In genomic region chr7:45246339-45246738, GRCh38 we compare ENCODE assay signal across 26 cellular contexts.
"Had no signal": no experiment of that assay in that cellular context is flagged by ENCODE, and none has a peak within 500 bp of the region (broad histone marks: within the 10 kb centered on the region; RNA-seq: fewer than 3 reads in every experiment).

No MANE protein-coding gene starts in this region.

- H3K9me3 Mint-ChIP-seq: stimulated activated naive CD8-positive, alpha-beta T cell treated with anti-CD3 and anti-CD28 coated beads, Interleukin-15, Interleukin-2, amounts not matched to agents 100 ng/mL and 50 ng/mL, for 24 hours had no signal

- DNase-seq: naive thymus-derived CD4-positive, alpha-beta T cell; natural killer cell; occipital lobe; ovary; retina; right cardiac atrium; right lobe of liver; sigmoid colon; small intestine; stimulated activated CD4-positive, alpha-beta T cell treated with anti-CD3 and anti-CD28 coated beads, Interleukin-15, amount 100 ng/mL, for 24 hours; stimulated activated CD4-positive, alpha-beta T cell treated with anti-CD3 and anti-CD28 coated beads, Interleukin-4, amount 100 ng/mL, for 1 hour; stimulated activated CD4-positive, alpha-beta T cell treated with anti-CD3 and anti-CD28 coated beads, Interleukin-4, amount 100 ng/mL, for 4 hours; stimulated activated CD8-positive, alpha-beta memory T cell treated with anti-CD3 and anti-CD28 coated beads, Interleukin-4, amount 100 ng/mL, for 48 hours; stimulated activated naive CD4-positive, alpha-beta T cell; stomach; thyroid gland; trophoblast cell; upper lobe of left lung had no signal

- ATAC-seq: naive thymus-derived CD4-positive, alpha-beta T cell; natural killer cell; right cardiac atrium; stimulated activated memory B cell treated with anti-CD40 and anti-IgM and Interleukin-4, amounts not matched to agents 10 μg/mL and 1 μg/mL and 100 μg/mL, for 72 hours had no signal

- H3K27me3 ChIP-seq: ovary, right lobe of liver, thyroid gland, tibial nerve, upper lobe of left lung, vagina had no signal

- H3K4me1 Mint-ChIP-seq: natural killer cell, nephron had no signal

- FAIRE-seq: small intestine had no signal

- H3K4me1 ChIP-seq: neural progenitor cell, prostate gland, right lobe of liver, sigmoid colon, stomach, thyroid gland, tibial nerve, vagina had no signal

- H3K36me3 ChIP-seq: neural progenitor cell, ovary, prostate gland, right lobe of liver, sigmoid colon, stomach, thoracic aorta, thyroid gland, tibial nerve, upper lobe of left lung, vagina had no signal

- H3K27ac ChIP-seq: neural progenitor cell, ovary, prostate gland, right lobe of liver, sigmoid colon, stomach, thoracic aorta, thyroid gland, tibial nerve, vagina had no signal

- H3K9me3 ChIP-seq: ovary, prostate gland, right lobe of liver, thoracic aorta, thyroid gland, upper lobe of left lung, vagina had no signal

- H3K27ac Mint-ChIP-seq: naive thymus-derived CD4-positive, alpha-beta T cell; natural killer cell; nephron; neural progenitor cell; stimulated activated memory B cell treated with anti-CD40 and anti-IgM and Interleukin-4, amounts not matched to agents 10 μg/mL and 1 μg/mL and 100 μg/mL, for 72 hours; stimulated activated naive CD8-positive, alpha-beta T cell treated with anti-CD3 and anti-CD28 coated beads, Interleukin-15, Interleukin-2, amounts not matched to agents 100 ng/mL and 50 ng/mL, for 24 hours had no signal

- H3K9ac ChIP-seq: neural progenitor cell had no signal

- H3K4me3 Mint-ChIP-seq: naive thymus-derived CD4-positive, alpha-beta T cell; natural killer cell; nephron; neural progenitor cell; stimulated activated memory B cell treated with anti-CD40 and anti-IgM and Interleukin-4, amounts not matched to agents 10 μg/mL and 1 μg/mL and 100 μg/mL, for 72 hours; stimulated activated naive CD8-positive, alpha-beta T cell treated with anti-CD3 and anti-CD28 coated beads, Interleukin-15, Interleukin-2, amounts not matched to agents 100 ng/mL and 50 ng/mL, for 24 hours had no signal

- H3K4me3 ChIP-seq: neural progenitor cell, ovary, prostate gland, right lobe of liver, sigmoid colon, stomach, thoracic aorta, thyroid gland, tibial nerve, upper lobe of left lung, vagina had no signal

- H3K4me2 ChIP-seq: neural progenitor cell had no signal

- H3K36me3 Mint-ChIP-seq: natural killer cell, neural progenitor cell had no signal

- H2AFZ ChIP-seq: neural progenitor cell had no signal
